In genomic region chr2:207619764-207620203, GRCh38 we compare ENCODE assay signal across 1 cellular context.
TF ChIP-seq lines count a peak whose summit lies in the region.

No MANE protein-coding gene starts in this region.

TF ChIP-seq in HepG2, 621 proteins besides CTCF, POLR2A, EP300 and RAD21 (continued from another document and continues in another):
- TF ChIP-seq MYPOP (CRISPR knock-in tag; IDR thresholded peaks at IDR 0.05) (no peak; the same call in 1 of the 2 replicates), ELF3 (CRISPR knock-in tag; IDR thresholded peaks at IDR 0.05) (peak; percentile 73), ZBTB33 (CRISPR knock-in tag; IDR thresholded peaks at IDR 0.05) (no peak), ISL2 (CRISPR knock-in tag; IDR thresholded peaks at IDR 0.05) (peak; percentile 76), HOMEZ (CRISPR knock-in tag; IDR thresholded peaks at IDR 0.05; ENCODE audit: low read depth) (peak; percentile 91), IRF1 (CRISPR knock-in tag; IDR thresholded peaks at IDR 0.05; ENCODE audit: low read depth) (no peak), DPF2 (CRISPR knock-in tag; IDR thresholded peaks at IDR 0.05; ENCODE audit: borderline replicate concordance, low read depth) (peak; percentile 32; the same call in 1 of the 2 replicates), KDM1A (CRISPR knock-in tag; IDR thresholded peaks at IDR 0.05) (no peak), NFE2L2 (IDR thresholded peaks at IDR 0.05; ENCODE audit: low read length) (no peak), JUND (CRISPR knock-in tag; IDR thresholded peaks at IDR 0.05) (no peak), ZNF562 (CRISPR knock-in tag; IDR thresholded peaks at IDR 0.05; ENCODE audit: borderline replicate concordance) (no peak), MLLT10 (CRISPR knock-in tag; IDR thresholded peaks at IDR 0.05) (no peak), ZNF432 (CRISPR knock-in tag; IDR thresholded peaks at IDR 0.05; ENCODE audit: borderline replicate concordance) (no peak), MXD3 (CRISPR knock-in tag; IDR thresholded peaks at IDR 0.05) (no peak), HMG20A (CRISPR knock-in tag; IDR thresholded peaks at IDR 0.05; ENCODE audit: borderline replicate concordance) (peak; percentile 83; the same call in 1 of the 2 replicates), ZNF737 (CRISPR knock-in tag; IDR thresholded peaks at IDR 0.05; ENCODE audit: borderline replicate concordance) (no peak), MED8 (CRISPR knock-in tag; IDR thresholded peaks at IDR 0.05; ENCODE audit: insufficient replicate concordance) (no peak), FOXA1 (IDR thresholded peaks at IDR 0.05) (no peak), FOXA1 (CRISPR knock-in tag; IDR thresholded peaks at IDR 0.05) (peak; percentile 75), ZNF263 (CRISPR knock-in tag; IDR thresholded peaks at IDR 0.05) (peak; percentile 61; the same call in 1 of the 2 replicates), UBTF (CRISPR knock-in tag; IDR thresholded peaks at IDR 0.05) (no peak), BORCS8-MEF2B (CRISPR knock-in tag; IDR thresholded peaks at IDR 0.05) (no peak), DR1 (CRISPR knock-in tag; IDR thresholded peaks at IDR 0.05) (no peak), ZBTB20 (CRISPR knock-in tag; IDR thresholded peaks at IDR 0.05; ENCODE audit: borderline replicate concordance, low read depth) (peak; percentile 50; the same call in 1 of the 2 replicates), CC2D1A (CRISPR knock-in tag; IDR thresholded peaks at IDR 0.05) (no peak), TGIF2 (CRISPR knock-in tag; IDR thresholded peaks at IDR 0.05) (peak; percentile 44; the same call in 1 of the 2 replicates), SOX6 (IDR thresholded peaks at IDR 0.05) (no peak), SOX6 (CRISPR knock-in tag; IDR thresholded peaks at IDR 0.05) (peak; percentile 93), SALL1 (CRISPR knock-in tag; IDR thresholded peaks at IDR 0.05) (peak; percentile 69; the same call in 1 of the 2 replicates), THAP9 (CRISPR knock-in tag; IDR thresholded peaks at IDR 0.05; ENCODE audit: borderline replicate concordance) (no peak), ZNF224 (CRISPR knock-in tag; IDR thresholded peaks at IDR 0.05) (no peak; the same call in 1 of the 2 replicates), ZNF331 (CRISPR knock-in tag; IDR thresholded peaks at IDR 0.05) (peak; percentile 39; the same call in 1 of the 2 replicates), POGZ (CRISPR knock-in tag; IDR thresholded peaks at IDR 0.05) (peak; percentile 64; the same call in 1 of the 2 replicates), ZNF576 (CRISPR knock-in tag; IDR thresholded peaks at IDR 0.05) (no peak), ZBTB14 (CRISPR knock-in tag; IDR thresholded peaks at IDR 0.05) (no peak), GTF2F1 (IDR thresholded peaks at IDR 0.05; ENCODE audit: low read length) (no peak), SOX13 (IDR thresholded peaks at IDR 0.05) (no peak), SOX13 (CRISPR knock-in tag; conservative IDR thresholded peaks at IDR 0.05 in 1 of 2, IDR thresholded peaks at IDR 0.05 in 1 of 2) (peak in 1 of 2 experiments; percentile 89; a peak in 2 of 4 replicates), ZEB1 (IDR thresholded peaks at IDR 0.05; ENCODE audit: insufficient replicate concordance, low read depth) (no peak), RCOR2 (CRISPR knock-in tag; IDR thresholded peaks at IDR 0.05) (peak; percentile 42; the same call in 1 of the 2 replicates), ZFP36L1 (CRISPR knock-in tag; IDR thresholded peaks at IDR 0.05) (no peak), ZMYM2 (CRISPR knock-in tag; IDR thresholded peaks at IDR 0.05) (0 out of 2 replicates have a peak, but pooled peaks have one; percentile 24), ZNF253 (CRISPR knock-in tag; IDR thresholded peaks at IDR 0.05; ENCODE audit: borderline replicate concordance) (no peak), ZSCAN22 (CRISPR knock-in tag; IDR thresholded peaks at IDR 0.05) (no peak), SNAI1 (CRISPR knock-in tag; IDR thresholded peaks at IDR 0.05; ENCODE audit: borderline replicate concordance) (no peak), POLR2G (IDR thresholded peaks at IDR 0.05; ENCODE audit: low read depth, low read length) (no peak), REPIN1 (CRISPR knock-in tag; IDR thresholded peaks at IDR 0.05; ENCODE audit: borderline replicate concordance, low read depth) (peak; percentile 87), ZBTB38 (CRISPR knock-in tag; IDR thresholded peaks at IDR 0.05) (no peak), ZNF615 (CRISPR knock-in tag; IDR thresholded peaks at IDR 0.05; ENCODE audit: borderline replicate concordance) (no peak), SAP130 (CRISPR knock-in tag; IDR thresholded peaks at IDR 0.05; ENCODE audit: low read depth) (peak; percentile 87), USF2 (IDR thresholded peaks at IDR 0.05; ENCODE audit: low read depth, low read length) (no peak), USF2 (CRISPR knock-in tag; IDR thresholded peaks at IDR 0.05; ENCODE audit: borderline replicate concordance) (no peak), TIGD3 (CRISPR knock-in tag; IDR thresholded peaks at IDR 0.05; ENCODE audit: borderline replicate concordance) (no peak)
